15 cellular contexts compared by ENCODE assay signal in the genomic region with DNA sequence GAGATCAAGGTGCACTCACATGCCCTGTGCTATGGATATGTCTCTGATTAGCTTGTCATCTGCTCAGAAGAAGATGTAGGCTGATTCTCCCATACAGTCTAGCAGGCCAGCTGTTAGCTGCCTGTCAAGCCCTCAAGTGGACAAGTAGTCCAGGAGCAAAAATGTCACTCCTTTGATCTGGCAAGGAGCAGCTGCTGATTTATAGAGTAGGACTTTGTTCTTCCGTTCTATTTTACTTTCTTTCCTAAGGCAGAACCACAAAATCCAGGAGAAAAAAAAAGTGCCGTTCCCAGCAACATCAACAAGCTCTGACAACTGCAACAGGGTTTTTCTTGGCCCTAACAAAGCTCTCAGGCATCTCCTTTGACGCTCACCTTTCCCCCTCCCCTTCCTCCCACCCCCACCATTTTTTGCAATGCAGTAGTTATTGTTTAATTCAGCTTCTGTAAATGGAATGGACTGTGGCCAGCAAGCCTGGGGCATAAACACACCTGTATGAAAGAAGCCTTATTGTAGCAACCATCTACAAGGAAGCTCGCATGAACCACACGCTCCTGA.
DNase-seq lines count a peak whose midpoint lies in the region; ATAC-seq, FAIRE-seq and TF ChIP-seq lines count a peak whose summit lies in the region.
"Had no signal": no experiment of that assay in that cellular context is flagged by ENCODE, and none has a peak within 500 bp of the region (broad histone marks: within the 10 kb centered on the region; RNA-seq: fewer than 3 reads in every experiment).

No MANE protein-coding gene starts in this region.

- DNase-seq in H54 (ENCODE audit: insufficient read length, low spot score), result no peak
- peak; percentile 60 for DNase-seq in NCI-H146 (lab: John Stamatoyannopoulos, UW)
- DNase-seq in mammary epithelial cell, result peak; percentile 89
- DNase-seq in nephron progenitor cell, result no peak
- no peak for DNase-seq in head of caudate nucleus
- DNase-seq in stimulated activated CD4-positive, alpha-beta T cell treated with anti-CD3 and anti-CD28 coated beads, Interleukin-4, amount 100 ng/mL, for 1 hour, result no peak
- DNase-seq: activated naive CD4-positive, alpha-beta T cell treated with anti-CD3 and anti-CD28 coated beads, Interleukin-2, amount 10 ng/mL, durations not matched to agents 7 days and 5 days; heart left ventricle; kidney; natural killer cell; NCI-H2107; stimulated activated naive CD8-positive, alpha-beta T cell treated with anti-CD3 and anti-CD28 coated beads, Interleukin-15, amount 100 ng/mL, for 72 hours had no signal

- peaks cover 35% of the 10 kb centered on the region for H3K4me1 Mint-ChIP-seq in nephron progenitor cell
- H3K4me1 Mint-ChIP-seq: activated naive CD4-positive, alpha-beta T cell treated with anti-CD3 and anti-CD28 coated beads, Interleukin-2, amount 10 ng/mL, durations not matched to agents 7 days and 5 days; natural killer cell; stimulated activated naive CD8-positive, alpha-beta T cell treated with anti-CD3 and anti-CD28 coated beads, Interleukin-15, amount 100 ng/mL, for 72 hours had no signal

- no peaks in the 10 kb centered on the region for H3K9me3 Mint-ChIP-seq in nephron progenitor cell
- H3K9me3 Mint-ChIP-seq: activated naive CD4-positive, alpha-beta T cell treated with anti-CD3 and anti-CD28 coated beads, Interleukin-2, amount 10 ng/mL, durations not matched to agents 7 days and 5 days; natural killer cell; stimulated activated naive CD8-positive, alpha-beta T cell treated with anti-CD3 and anti-CD28 coated beads, Interleukin-15, amount 100 ng/mL, for 72 hours had no signal

- H3K4me3 ChIP-seq in mammary epithelial cell (replicated peaks in 1 of 3; ENCODE audit: insufficient read depth in 1 of 3, low read depth in 2 of 3, low read length in 3 of 3), result no peak overlapping the region
- H3K4me3 ChIP-seq: BLaER1 treated with 17β-estradiol and CSF1 and Interleukin-3, amounts not matched to agents 10 nM and 100 nM; heart left ventricle had no signal

- TF ChIP-seq POLR2A in H54 (IDR thresholded peaks at IDR 0.05; ENCODE audit: low read depth, low read length), result no peak

- no peaks in the 10 kb centered on the region for H4K20me1 ChIP-seq in mammary epithelial cell (ENCODE audit: insufficient read depth, low read length)
- H4K20me1 ChIP-seq: BLaER1 treated with 17β-estradiol and CSF1 and Interleukin-3, amounts not matched to agents 10 nM and 100 nM had no signal

- no peaks in the 10 kb centered on the region for H3K27me3 ChIP-seq in mammary epithelial cell (ENCODE audit: insufficient read depth, low read length)
- H3K27me3 ChIP-seq: BLaER1 treated with 17β-estradiol and CSF1 and Interleukin-3, amounts not matched to agents 10 nM and 100 nM; heart left ventricle had no signal

- TF ChIP-seq CTCF in mammary epithelial cell (conservative IDR thresholded peaks at IDR 0.05 in 1 of 2, IDR thresholded peaks at IDR 0.05 in 1 of 2; ENCODE audit: extremely low read depth in 1 of 2, insufficient read depth in 1 of 2, low read depth in 1 of 2, low read length in 2 of 2) (no peak), nephron progenitor cell (IDR thresholded peaks at IDR 0.05) (no peak)

- no peaks in the 10 kb centered on the region for H3K36me3 ChIP-seq in mammary epithelial cell (ENCODE audit: insufficient read depth, low read length)
- H3K36me3 ChIP-seq: BLaER1 treated with 17β-estradiol and CSF1 and Interleukin-3, amounts not matched to agents 10 nM and 100 nM; heart left ventricle had no signal

- peak overlapping the region; percentile 14 for H2AFZ ChIP-seq in mammary epithelial cell (ENCODE audit: low read depth, low read length)

- no peaks in the 10 kb centered on the region for H3K9me3 ChIP-seq in mammary epithelial cell (replicated peaks; ENCODE audit: insufficient read depth, low read length)
- H3K9me3 ChIP-seq: BLaER1 treated with 17β-estradiol and CSF1 and Interleukin-3, amounts not matched to agents 10 nM and 100 nM; heart left ventricle had no signal

- H3K27ac ChIP-seq in mammary epithelial cell (ENCODE audit: insufficient read depth, low read depth, low read length), result peak overlapping the region; percentile 39
- H3K27ac ChIP-seq: BLaER1 treated with 17β-estradiol and CSF1 and Interleukin-3, amounts not matched to agents 10 nM and 100 nM; KMS-11 had no signal

- H3K4me1 ChIP-seq in mammary epithelial cell (ENCODE audit: insufficient read depth, low read length), result peaks cover 13% of the 10 kb centered on the region
- H3K4me1 ChIP-seq: BLaER1 treated with 17β-estradiol and CSF1 and Interleukin-3, amounts not matched to agents 10 nM and 100 nM had no signal

- peak overlapping the region; percentile 87 for H3K27ac Mint-ChIP-seq in nephron progenitor cell
- H3K27ac Mint-ChIP-seq: activated naive CD4-positive, alpha-beta T cell treated with anti-CD3 and anti-CD28 coated beads, Interleukin-2, amount 10 ng/mL, durations not matched to agents 7 days and 5 days; natural killer cell; stimulated activated naive CD8-positive, alpha-beta T cell treated with anti-CD3 and anti-CD28 coated beads, Interleukin-15, amount 100 ng/mL, for 72 hours had no signal

- no TSS peak for BruUV-seq in mammary epithelial cell (replicated peaks; lab: Mats Ljungman, UMichigan)

- no peaks in the 10 kb centered on the region for H3K27me3 Mint-ChIP-seq in nephron progenitor cell (ENCODE audit: low read depth, poor library complexity)
- H3K27me3 Mint-ChIP-seq: activated naive CD4-positive, alpha-beta T cell treated with anti-CD3 and anti-CD28 coated beads, Interleukin-2, amount 10 ng/mL, durations not matched to agents 7 days and 5 days had no signal

- ATAC-seq in GM21786 (IDR thresholded peaks at IDR 0.05; ENCODE audit: unreplicated experiment), result no peak
- ATAC-seq: natural killer cell; stimulated activated naive CD8-positive, alpha-beta T cell treated with anti-CD3 and anti-CD28 coated beads, Interleukin-15, amount 100 ng/mL, for 72 hours had no signal

- H3K9ac ChIP-seq in mammary epithelial cell (ENCODE audit: insufficient read depth, low read length), result peak overlapping the region; percentile 18
- H3K9ac ChIP-seq: BLaER1 treated with 17β-estradiol and CSF1 and Interleukin-3, amounts not matched to agents 10 nM and 100 nM; KMS-11 had no signal

- no peaks in the 10 kb centered on the region for H3K79me2 ChIP-seq in mammary epithelial cell (ENCODE audit: insufficient read depth, low read length)

- intact Hi-C loops in mammary epithelial cell (cut with micrococcal nuclease), result no loop called here
- intact Hi-C loops in head of caudate nucleus (cut with DNase I), result no loop called here

- H3K4me2 ChIP-seq in mammary epithelial cell (ENCODE audit: insufficient read depth, low read depth, low read length), result peak overlapping the region; percentile 48
- H3K4me2 ChIP-seq: BLaER1 treated with 17β-estradiol and CSF1 and Interleukin-3, amounts not matched to agents 10 nM and 100 nM; KMS-11 had no signal

- peak overlapping the region; percentile 37 for H3K4me3 Mint-ChIP-seq in nephron progenitor cell
- H3K4me3 Mint-ChIP-seq: activated naive CD4-positive, alpha-beta T cell treated with anti-CD3 and anti-CD28 coated beads, Interleukin-2, amount 10 ng/mL, durations not matched to agents 7 days and 5 days; natural killer cell; stimulated activated naive CD8-positive, alpha-beta T cell treated with anti-CD3 and anti-CD28 coated beads, Interleukin-15, amount 100 ng/mL, for 72 hours had no signal

- WGBS in mammary epithelial cell (ENCODE audit: low coverage, missing lambda C conversion rate), result 0% methylated on average over 4 of the region's 5 CpGs

- dilution Hi-C loops in mammary epithelial cell (cut with HindIII; ENCODE audit: low sequenced_read_pairs), result no loop called here

- peaks cover 6% of the 10 kb centered on the region for H3K36me3 Mint-ChIP-seq in nephron progenitor cell (ENCODE audit: low read depth)
- H3K36me3 Mint-ChIP-seq: activated naive CD4-positive, alpha-beta T cell treated with anti-CD3 and anti-CD28 coated beads, Interleukin-2, amount 10 ng/mL, durations not matched to agents 7 days and 5 days; natural killer cell had no signal

- CTCF ChIA-PET in mammary epithelial cell (lab: Charles Lee; ENCODE audit: low non-redundant PET), result interaction anchor here (0.6 kb wide), 1 partner anchor 241 kb away, joined by 3 read pairs; no protein-coding TSS in a partner anchor

- FAIRE-seq in H54 (lab: Jason Lieb, UNC), result peak; percentile 23
- FAIRE-seq: kidney had no signal

- in situ Hi-C loops in mammary epithelial cell (cut with MboI; ENCODE audit: low sequenced_read_pairs in 2 of 2), result no loop called here

Comparison
In these comparisons a context has a peak if more than half of its experiments do, and no peak if none do; other contexts are left out.
1. DNase-seq: peak in NCI-H146 (single experiment) and mammary epithelial cell (single experiment); none in H54 (single experiment), nephron progenitor cell (single experiment), head of caudate nucleus (0 of 42) and stimulated activated CD4-positive, alpha-beta T cell treated with anti-CD3 and anti-CD28 coated beads, Interleukin-4, amount 100 ng/mL, for 1 hour (single experiment).